In the genomic region with DNA sequence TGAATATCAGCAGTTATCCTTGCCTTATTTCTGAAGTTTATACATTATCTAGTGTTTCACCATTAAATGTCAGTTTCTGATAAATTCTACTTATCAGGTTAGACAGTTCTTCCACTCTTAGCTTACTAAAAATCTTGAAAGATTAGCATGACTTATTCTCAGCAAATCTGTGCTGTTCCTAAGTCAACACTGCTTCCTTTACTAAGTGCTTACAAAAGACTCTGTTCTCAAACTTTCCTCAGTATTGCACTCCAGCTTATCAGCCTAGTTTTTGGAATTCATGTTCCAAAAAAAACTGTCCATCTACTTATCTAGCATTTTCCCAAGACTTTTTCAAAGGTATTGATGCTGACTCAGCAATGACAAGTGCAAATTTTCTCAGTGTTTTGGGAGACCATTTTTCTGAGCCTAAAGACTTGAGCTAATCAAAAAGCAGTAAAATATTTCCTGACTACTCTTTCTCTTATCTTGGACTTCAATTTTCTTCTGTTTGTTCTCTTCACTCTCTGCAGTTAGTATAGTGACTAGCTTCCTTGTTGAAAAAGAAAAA, we compare ENCODE assay signal across 1 cellular context.
TF ChIP-seq lines count a peak whose summit lies in the region.

No MANE protein-coding gene starts in this region.

TF ChIP-seq in H1, 55 proteins besides CTCF, POLR2A, EP300 and RAD21:
- TF ChIP-seq, protein P1, sequence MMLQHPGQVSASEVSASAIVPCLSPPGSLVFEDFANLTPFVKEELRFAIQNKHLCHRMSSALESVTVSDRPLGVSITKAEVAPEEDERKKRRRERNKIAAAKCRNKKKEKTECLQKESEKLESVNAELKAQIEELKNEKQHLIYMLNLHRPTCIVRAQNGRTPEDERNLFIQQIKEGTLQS (IDR thresholded peaks at IDR 0.05; ENCODE audit: insufficient read depth, low read depth, low read length): no peak
- TF ChIP-seq EGR1 (IDR thresholded peaks at IDR 0.05; ENCODE audit: borderline replicate concordance, low read depth, low read length) (no peak), MAFK (IDR thresholded peaks at IDR 0.05; ENCODE audit: low read depth, low read length) (peak; percentile 90)
